In the genomic region with DNA sequence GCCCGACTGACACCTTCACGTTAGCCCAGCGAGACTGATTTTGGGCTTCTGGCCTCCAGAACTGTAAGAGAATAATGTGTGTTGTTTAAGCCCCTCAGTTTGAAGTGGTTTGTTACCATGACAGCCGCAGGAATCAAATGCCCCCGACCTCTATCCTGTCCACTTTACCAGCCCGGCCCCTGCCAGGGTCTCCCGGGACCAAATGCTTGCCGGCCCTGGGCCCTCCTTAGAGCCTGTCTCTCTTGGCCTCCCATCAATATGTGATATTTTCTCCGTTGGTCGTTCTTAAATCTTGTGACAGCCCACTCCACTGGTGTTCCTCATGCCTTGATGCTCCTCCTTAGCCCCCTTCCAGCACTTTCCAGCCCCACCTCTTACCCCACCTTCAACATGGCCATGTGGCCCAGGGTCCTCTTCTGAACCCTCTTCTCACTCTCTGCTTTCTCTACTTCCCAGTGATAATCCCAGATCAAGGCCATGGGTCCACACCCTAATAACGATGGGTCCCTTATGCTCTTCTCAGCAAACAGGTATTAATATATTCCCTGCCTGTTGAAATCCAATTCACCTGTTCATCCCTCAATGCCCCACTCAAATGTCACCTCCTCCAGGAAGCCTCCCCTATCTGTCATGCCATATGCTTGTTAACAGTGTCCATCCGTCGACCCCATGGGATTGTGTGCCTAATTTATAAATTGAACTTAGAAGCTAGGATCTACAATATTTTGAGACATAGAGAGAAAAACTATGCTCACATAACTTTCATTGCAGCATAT, we compare ENCODE assay signal across 20 cellular contexts.
DNase-seq lines count a peak whose midpoint lies in the region; ATAC-seq and TF ChIP-seq lines count a peak whose summit lies in the region.
"Had no signal": no experiment of that assay in that cellular context is flagged by ENCODE, and none has a peak within 500 bp of the region (broad histone marks: within the 10 kb centered on the region; RNA-seq: fewer than 3 reads in every experiment).

No MANE protein-coding gene starts in this region.

- H3K27me3 ChIP-seq in heart left ventricle (no peaks in the 10 kb centered on the region), right cardiac atrium (ENCODE audit: control insufficient read depth, insufficient read depth) (no peaks in the 10 kb centered on the region), esophagus muscularis mucosa (no peaks in the 10 kb centered on the region), uterus (no peaks in the 10 kb centered on the region)
- H3K27me3 ChIP-seq: pancreas had no signal

- H3K4me3 Mint-ChIP-seq in neural crest cell, result no peak overlapping the region
- H3K4me3 Mint-ChIP-seq: activated T-cell treated with anti-CD3 and anti-CD28 coated beads, Interleukin-2, amount 50 U/mL, for 24 hours; dendritic cell treated with granulocyte-macrophage colony-stimulating factor and Interleukin-4, amounts not matched to agents 40 ng/mL and 50 ng/mL, for 4 days; HFFc6 had no signal

- H3K4me3 ChIP-seq in heart left ventricle, result no peak overlapping the region
- H3K4me3 ChIP-seq in right cardiac atrium (ENCODE audit: low read length), result no peak overlapping the region
- H3K4me3 ChIP-seq in esophagus muscularis mucosa, result no peak overlapping the region
- no peak overlapping the region for H3K4me3 ChIP-seq in uterus
- H3K4me3 ChIP-seq: GM23248, pancreas had no signal

- peaks cover 0 to 29% (median 15%) of the 10 kb centered on the region in 12 donors for H3K4me1 ChIP-seq in heart left ventricle
- H3K4me1 ChIP-seq in right cardiac atrium (ENCODE audit: control insufficient read depth, insufficient read depth, low read length), result peaks cover 8% of the 10 kb centered on the region
- peaks cover 14 to 30% (median 18%) of the 10 kb centered on the region in 4 donors for H3K4me1 ChIP-seq in esophagus muscularis mucosa
- peaks cover 0 to 11% of the 10 kb centered on the region in 2 donors for H3K4me1 ChIP-seq in uterus

- TF ChIP-seq POLR2A in heart left ventricle (IDR thresholded peaks at IDR 0.05) (no peak), esophagus muscularis mucosa (IDR thresholded peaks at IDR 0.05; ENCODE audit: low read depth) (no peak), uterus (IDR thresholded peaks at IDR 0.05) (no peak)

- H3K27me3 Mint-ChIP-seq in neural crest cell (ENCODE audit: low read depth), result no peaks in the 10 kb centered on the region
- H3K27me3 Mint-ChIP-seq: activated T-cell treated with anti-CD3 and anti-CD28 coated beads, Interleukin-2, amount 50 U/mL, for 24 hours had no signal

- intact Hi-C loops in heart left ventricle (cut with DNase I), result loop anchor here in 2 of 10 donors (5.0 kb wide), 1 partner anchor 39 kb away; no protein-coding TSS in a partner anchor
- intact Hi-C loops in right cardiac atrium (cut with DNase I), result loop anchor here in 2 of 4 donors (5.0 to 10.0 kb wide), 2 partner anchors 71 to 194 kb away; a partner anchor contains a TSS
- intact Hi-C loops in esophagus muscularis mucosa (cut with DNase I), result no loop called here
- intact Hi-C loops in uterus (cut with DNase I; ENCODE audit: low total_unique reads), result no loop called here

- DNase-seq in heart left ventricle (no peak), right cardiac atrium (no peak), esophagus muscularis mucosa (ENCODE audit: extremely low spot score) (no peak), neural crest cell (ENCODE audit: low read depth, low spot score) (no peak), uterus (peak; percentile 15 to 18), NCI-H345 (lab: John Stamatoyannopoulos, UW) (no peak), ACHN (no peak)
- DNase-seq: activated CD4-positive, CD25-positive, alpha-beta regulatory T cell treated with anti-CD3 and anti-CD28 coated beads, Interleukin-2, amount 50 U/mL, for 72 hours; activated CD8-positive, alpha-beta memory T cell treated with anti-CD3 and anti-CD28 coated beads for 24 hours; activated T-cell treated with anti-CD3 and anti-CD28 coated beads, Interleukin-2, amount 50 U/mL, for 24 hours; Caco-2; GM23248; HFFc6; NCI-H187; NCI-H2227 treated with DMSO at 0.1 percent for 48 hours; NCI-H774; SHP77 had no signal

- no peaks in the 10 kb centered on the region for H3K36me3 Mint-ChIP-seq in neural crest cell (ENCODE audit: low read depth)

- TF ChIP-seq CTCF in heart left ventricle (IDR thresholded peaks at IDR 0.05), result no peak
- no peak for TF ChIP-seq CTCF in esophagus muscularis mucosa (IDR thresholded peaks at IDR 0.05)
- no peak for TF ChIP-seq CTCF in neural crest cell (conservative IDR thresholded peaks at IDR 0.05)
- no peak for TF ChIP-seq CTCF in uterus (IDR thresholded peaks at IDR 0.05)

- H3K9me3 Mint-ChIP-seq in neural crest cell, result no peaks in the 10 kb centered on the region
- H3K9me3 Mint-ChIP-seq: activated T-cell treated with anti-CD3 and anti-CD28 coated beads, Interleukin-2, amount 50 U/mL, for 24 hours; dendritic cell treated with granulocyte-macrophage colony-stimulating factor and Interleukin-4, amounts not matched to agents 40 ng/mL and 50 ng/mL, for 4 days; HFFc6 had no signal

- peak overlapping the region in 7 of 12 donors; percentile 57 to 87 (median 71) for H3K27ac ChIP-seq in heart left ventricle
- H3K27ac ChIP-seq in right cardiac atrium (ENCODE audit: low read length), result no peak overlapping the region
- peak overlapping the region in 3 of 4 donors; percentile 54 to 72 (median 65) for H3K27ac ChIP-seq in esophagus muscularis mucosa (replicated peaks in 1 of 4)
- H3K27ac ChIP-seq in uterus, result peak overlapping the region; percentile 88 to 90
- H3K27ac ChIP-seq: GM23248 had no signal

- 93 to 97% (median 96%) methylated on average over 13 of the region's 13 CpGs for WGBS in heart left ventricle, 4 donors
- 92% methylated on average over 13 of the region's 13 CpGs for WGBS in right cardiac atrium
- WGBS in esophagus muscularis mucosa, result 94% methylated on average over 11 of the region's 13 CpGs

- H3K27ac Mint-ChIP-seq in neural crest cell (ENCODE audit: unreplicated experiment), result peak overlapping the region; percentile 57
- H3K27ac Mint-ChIP-seq: activated T-cell treated with anti-CD3 and anti-CD28 coated beads, Interleukin-2, amount 50 U/mL, for 24 hours; HFFc6 had no signal

- peaks cover 24% of the 10 kb centered on the region for H3K4me1 Mint-ChIP-seq in neural crest cell

- no peak for TF ChIP-seq EP300 in esophagus muscularis mucosa (IDR thresholded peaks at IDR 0.05)

- H3K9me3 ChIP-seq in heart left ventricle, result no peaks in the 10 kb centered on the region
- no peaks in the 10 kb centered on the region for H3K9me3 ChIP-seq in right cardiac atrium (ENCODE audit: control insufficient read depth, low read length)
- H3K9me3 ChIP-seq in esophagus muscularis mucosa, result no peaks in the 10 kb centered on the region
- no peaks in the 10 kb centered on the region for H3K9me3 ChIP-seq in uterus
- H3K9me3 ChIP-seq: Caco-2, pancreas had no signal

- no peak for ATAC-seq in heart left ventricle
- ATAC-seq in right cardiac atrium, result no peak
- no peak for ATAC-seq in GM18498 (IDR thresholded peaks at IDR 0.05; ENCODE audit: unreplicated experiment)

- H3K36me3 ChIP-seq in heart left ventricle, result no peaks in the 10 kb centered on the region
- H3K36me3 ChIP-seq in esophagus muscularis mucosa, result no peaks in the 10 kb centered on the region
- no peaks in the 10 kb centered on the region for H3K36me3 ChIP-seq in uterus
- H3K36me3 ChIP-seq: pancreas had no signal

- in situ Hi-C loops in ACHN (cut with HindIII; ENCODE audit: low pct_ligation_motif_present, low pct_unique_long_range_greater_than_20kb, low sequenced_read_pairs), result no loop called here

Comparison
In these comparisons a context has a peak if more than half of its experiments do, and no peak if none do; other contexts are left out.
1. DNase-seq: peak in uterus (2 of 2); none in heart left ventricle (0 of 5), right cardiac atrium (0 of 3), esophagus muscularis mucosa (single experiment), neural crest cell (single experiment), NCI-H345 (single experiment) and ACHN (single experiment).